ENCODE assay signal across 9 cellular contexts in genomic region chr16:18803569-18804462, GRCh38. TPM values are rescaled to one million over a fixed set of nuclear protein-coding genes. Genes with fewer than 3 reads are reported as not detected.
DNase-seq lines count a peak whose midpoint lies in the region; ATAC-seq, FAIRE-seq and TF ChIP-seq lines count a peak whose summit lies in the region.
"Had no signal": no experiment of that assay in that cellular context is flagged by ENCODE, and none has a peak within 500 bp of the region (broad histone marks: within the 10 kb centered on the region; RNA-seq: fewer than 3 reads in every experiment).

No MANE protein-coding gene starts in this region.

- no peak overlapping the region for H3K4ac ChIP-seq in H9 (ENCODE audit: low read depth, low read length)

- H3K36me3 Mint-ChIP-seq in H9 (ENCODE audit: insufficient read depth in 1 of 3, low read depth in 3 of 3) = peaks cover 15 to 32% (median 29%) of the 10 kb centered on the region in 3 experiments
- peaks cover 37% of the 10 kb centered on the region for H3K36me3 Mint-ChIP-seq in activated T-helper 1 cell treated with anti-CD3 and anti-CD28 coated beads, Interleukin-12 subunit alpha, Interleukin-12 subunit beta, Interleukin-2, Interleukin-4 antibody, amounts not matched to agents 30 ng/mL and 10 ng/mL and 1 ng/mL, durations not matched to agents 14 hours and 24 hours and 36 hours (ENCODE audit: low read depth)

- H2BK5ac ChIP-seq in H9 (ENCODE audit: insufficient read length, low read length) = no peak overlapping the region

- H3K4me3 Mint-ChIP-seq in H9 = peak overlapping the region in 1 of 2 experiments; percentile 8; a peak in 2 of 5 replicates
- H3K4me3 Mint-ChIP-seq in activated T-helper 1 cell treated with anti-CD3 and anti-CD28 coated beads, Interleukin-12 subunit alpha, Interleukin-12 subunit beta, Interleukin-2, Interleukin-4 antibody, amounts not matched to agents 30 ng/mL and 10 ng/mL and 1 ng/mL, durations not matched to agents 14 hours and 24 hours and 36 hours = peak overlapping the region; percentile 68

- H4K20me1 ChIP-seq in H9 (ENCODE audit: control insufficient read depth, insufficient read depth, insufficient read length) (no peaks in the 10 kb centered on the region), keratinocyte (ENCODE audit: control insufficient read depth, extremely low read depth, insufficient read depth, low read length) (peaks cover 5% of the 10 kb centered on the region)

- intact Hi-C loops in activated T-helper 1 cell treated with anti-CD3 and anti-CD28 coated beads, Interleukin-12 subunit alpha, Interleukin-12 subunit beta, Interleukin-2, Interleukin-4 antibody, amounts not matched to agents 30 ng/mL and 10 ng/mL and 1 ng/mL, durations not matched to agents 14 hours and 24 hours and 36 hours (cut with micrococcal nuclease) = loop anchor here (5.0 kb wide), 1 partner anchor 143 kb away; no protein-coding TSS in a partner anchor

- H4K8ac ChIP-seq in H9 (replicated peaks; ENCODE audit: insufficient read length, low read depth, low read length) = no peak overlapping the region

- H3K9ac ChIP-seq in H9 (ENCODE audit: extremely low read depth, insufficient read length, low read length) = no peak overlapping the region
- no peak overlapping the region for H3K9ac ChIP-seq in keratinocyte (ENCODE audit: control insufficient read depth, extremely low read depth, insufficient read depth, low read length)

- no peak overlapping the region for H3T11ph ChIP-seq in H9 (ENCODE audit: low read length)

- H3K14ac ChIP-seq in H9 (ENCODE audit: insufficient read depth, low read length) = no peak overlapping the region

- no peak overlapping the region for H2BK120ac ChIP-seq in H9 (ENCODE audit: low read depth, low read length, poor library complexity, severe bottlenecking)

- dilution Hi-C loops in keratinocyte (cut with MboI; ENCODE audit: extremely low pct_ligation_motif_present, low sequenced_read_pairs) = no loop called here

- WGBS in H9 (ENCODE audit: extremely low coverage, insufficient read length, low lambda C conversion rate) = no CpG with 5 or more reads among the region's 5 CpGs

- in situ Hi-C loops in ACHN (cut with HindIII; ENCODE audit: low pct_ligation_motif_present, low pct_unique_long_range_greater_than_20kb, low sequenced_read_pairs) (no loop called here), HAP-1 (cut with MboI; ENCODE audit: low sequenced_read_pairs) (loop anchor here (5.0 to 25.0 kb wide), 2 partner anchors 163 to 708 kb away; partner anchors contain the start of genes CCP110 and GDE1)

- no peaks in the 10 kb centered on the region for H3K9me1 ChIP-seq in keratinocyte (ENCODE audit: control insufficient read depth, extremely low read depth, insufficient read depth, low read length)

- H2BK15ac ChIP-seq in H9 (ENCODE audit: low read depth, low read length) = no peak overlapping the region

- no peak overlapping the region for H3K18ac ChIP-seq in H9 (ENCODE audit: insufficient read length, low read depth, low read length)

- H3K4me2 ChIP-seq in H9 (ENCODE audit: insufficient read depth, insufficient read length, low read length) (no peak overlapping the region), keratinocyte (ENCODE audit: control insufficient read depth, extremely low read depth, insufficient read depth, low read depth, low read length) (peak overlapping the region; percentile 54)

- H3K79me1 ChIP-seq in H9 (ENCODE audit: insufficient read depth, low read depth, low read length, poor library complexity, severe bottlenecking) = no peaks in the 10 kb centered on the region

- no peak for TF ChIP-seq CTCF in H9 (conservative IDR thresholded peaks at IDR 0.05)
- no peak for TF ChIP-seq CTCF in keratinocyte (optimal IDR thresholded peaks at IDR 0.05 in 1 of 3, IDR thresholded peaks at IDR 0.05 in 1 of 3, conservative IDR thresholded peaks at IDR 0.05 in 1 of 3; ENCODE audit: extremely low read depth in 1 of 3, insufficient read depth in 2 of 3, low read length in 3 of 3)

- peaks cover 20% of the 10 kb centered on the region for H3K79me2 ChIP-seq in H9 (ENCODE audit: insufficient read depth, low read length)
- H3K79me2 ChIP-seq in keratinocyte (ENCODE audit: control insufficient read depth, insufficient read depth, low read length) = peaks cover 25% of the 10 kb centered on the region

- H4K91ac ChIP-seq in H9 (ENCODE audit: insufficient read length, low read depth, low read length) = no peak overlapping the region

- DNase-seq in ACHN = peak; percentile 35
- DNase-seq in H9 = no peak
- no peak for DNase-seq in activated T-helper 1 cell treated with anti-CD3 and anti-CD28 coated beads, Interleukin-12 subunit alpha, Interleukin-12 subunit beta, Interleukin-2, Interleukin-4 antibody, amounts not matched to agents 30 ng/mL and 10 ng/mL and 1 ng/mL, durations not matched to agents 14 hours and 24 hours and 36 hours (ENCODE audit: low spot score)
- no peak for DNase-seq in keratinocyte (ENCODE audit: low read depth, low spot score)
- DNase-seq in HAP-1 (ENCODE audit: low spot score in 2 of 2) = no peak
- no peak for DNase-seq in NCI-H345 (lab: John Stamatoyannopoulos, UW)
- no peak for DNase-seq in 8988T
- DNase-seq: activated gamma-delta T cell had no signal

- no peak overlapping the region for H3K23ac ChIP-seq in H9 (ENCODE audit: insufficient read length, low read depth, low read length)

- no peaks in the 10 kb centered on the region for H3K27me3 Mint-ChIP-seq in H9 (ENCODE audit: low read depth)
- no peaks in the 10 kb centered on the region for H3K27me3 Mint-ChIP-seq in activated T-helper 1 cell treated with anti-CD3 and anti-CD28 coated beads, Interleukin-12 subunit alpha, Interleukin-12 subunit beta, Interleukin-2, Interleukin-4 antibody, amounts not matched to agents 30 ng/mL and 10 ng/mL and 1 ng/mL, durations not matched to agents 14 hours and 24 hours and 36 hours (ENCODE audit: insufficient read depth)

- H3K9me3 Mint-ChIP-seq in H9 = no peaks in the 10 kb centered on the region; a peak in 1 of 5 replicates
- H3K9me3 Mint-ChIP-seq in activated T-helper 1 cell treated with anti-CD3 and anti-CD28 coated beads, Interleukin-12 subunit alpha, Interleukin-12 subunit beta, Interleukin-2, Interleukin-4 antibody, amounts not matched to agents 30 ng/mL and 10 ng/mL and 1 ng/mL, durations not matched to agents 14 hours and 24 hours and 36 hours = no peaks in the 10 kb centered on the region

- peaks cover 53 to 56% of the 10 kb centered on the region in 2 experiments for H3K4me1 Mint-ChIP-seq in H9
- peaks cover 61% of the 10 kb centered on the region for H3K4me1 Mint-ChIP-seq in activated T-helper 1 cell treated with anti-CD3 and anti-CD28 coated beads, Interleukin-12 subunit alpha, Interleukin-12 subunit beta, Interleukin-2, Interleukin-4 antibody, amounts not matched to agents 30 ng/mL and 10 ng/mL and 1 ng/mL, durations not matched to agents 14 hours and 24 hours and 36 hours (ENCODE audit: low read depth)

- no peak overlapping the region for H2AFZ ChIP-seq in H9 (ENCODE audit: low read length)
- no peak overlapping the region for H2AFZ ChIP-seq in keratinocyte (ENCODE audit: control insufficient read depth, low read length)

- no peak overlapping the region for H2BK20ac ChIP-seq in H9 (ENCODE audit: low read depth, low read length, poor library complexity, severe bottlenecking)

- H3K27ac Mint-ChIP-seq in H9 = peak overlapping the region; percentile 26 to 92 (median 85); a peak in 5 of 7 replicates
- peak overlapping the region; percentile 90 for H3K27ac Mint-ChIP-seq in activated T-helper 1 cell treated with anti-CD3 and anti-CD28 coated beads, Interleukin-12 subunit alpha, Interleukin-12 subunit beta, Interleukin-2, Interleukin-4 antibody, amounts not matched to agents 30 ng/mL and 10 ng/mL and 1 ng/mL, durations not matched to agents 14 hours and 24 hours and 36 hours

- H3K4me3 ChIP-seq in keratinocyte (ENCODE audit: control insufficient read depth in 2 of 3, extremely low read depth in 1 of 3, insufficient read depth in 2 of 3, low read depth in 1 of 3, low read length in 3 of 3) (no peak overlapping the region), HAP-1 (no peak overlapping the region)

- FAIRE-seq in keratinocyte (lab: Jason Lieb, UNC) = peak; percentile 9

- H3K27ac ChIP-seq in H9 (ENCODE audit: insufficient read length, low read depth, low read length) (no peak overlapping the region), keratinocyte (ENCODE audit: control insufficient read depth, insufficient read depth, low read length) (peak overlapping the region; percentile 60)

- H3K27me3 ChIP-seq in H9 (ENCODE audit: insufficient read depth, low read length) = no peaks in the 10 kb centered on the region
- no peaks in the 10 kb centered on the region for H3K27me3 ChIP-seq in keratinocyte (ENCODE audit: control insufficient read depth, extremely low read depth, insufficient read depth, low read length)
- no peaks in the 10 kb centered on the region for H3K27me3 ChIP-seq in HAP-1 (ENCODE audit: low read depth)

- peaks cover 6 to 8% of the 10 kb centered on the region in 2 experiments for H3K36me3 ChIP-seq in keratinocyte (ENCODE audit: control insufficient read depth in 2 of 2, extremely low read depth in 1 of 2, insufficient read depth in 2 of 2, low read length in 2 of 2)
- peaks cover 19% of the 10 kb centered on the region; the same call in 1 of the 2 replicates for H3K36me3 ChIP-seq in HAP-1 (replicated peaks)

- H3K23me2 ChIP-seq in H9 (ENCODE audit: insufficient read length, low read depth, low read length, poor library complexity, severe bottlenecking) = peaks cover 10% of the 10 kb centered on the region

- no peak overlapping the region for H2BK12ac ChIP-seq in H9 (ENCODE audit: insufficient read length, low read depth, low read length)

- no peaks in the 10 kb centered on the region for H3K9me3 ChIP-seq in H9 (ENCODE audit: control insufficient read depth, low read depth, low read length)
- H3K9me3 ChIP-seq in keratinocyte (ENCODE audit: control insufficient read depth, low read depth, low read length) = no peaks in the 10 kb centered on the region
- H3K9me3 ChIP-seq in HAP-1 = no peaks in the 10 kb centered on the region

- no peak overlapping the region for H3K56ac ChIP-seq in H9 (ENCODE audit: insufficient read length, low read depth, low read length)

- H4K5ac ChIP-seq in H9 (ENCODE audit: insufficient read length, low read depth, low read length) = no peak overlapping the region

- H3K4me1 ChIP-seq in H9 (ENCODE audit: insufficient read depth, low read length) (no peaks in the 10 kb centered on the region), keratinocyte (ENCODE audit: control insufficient read depth, extremely low read depth, insufficient read depth, low read length) (peaks cover 33% of the 10 kb centered on the region), HAP-1 (peaks cover 42% of the 10 kb centered on the region)

- ATAC-seq in HG03442 (IDR thresholded peaks at IDR 0.05; ENCODE audit: unreplicated experiment) = no peak

- H2AK5ac ChIP-seq in H9 (ENCODE audit: insufficient read length, low read length) = no peak overlapping the region

RNA-seq across cellular contexts. Expression of gene ARL6IP1, which starts 2.5 kb away (rescaled TPM):
- total RNA-seq in H9 (2021) = 197 and 205 TPM in 2 replicates
- 105 and 109 TPM in 2 replicates for total RNA-seq in activated T-helper 1 cell treated with anti-CD3 and anti-CD28 coated beads, Interleukin-12 subunit alpha, Interleukin-12 subunit beta, Interleukin-2, Interleukin-4 antibody, amounts not matched to agents 30 ng/mL and 10 ng/mL and 1 ng/mL, durations not matched to agents 14 hours and 24 hours and 36 hours
- polyA plus RNA-seq in keratinocyte = 105 to 178 TPM (median 124 TPM) in 3 replicates
- 38.5 TPM for polyA plus RNA-seq in keratinocyte (2011; ENCODE audit: low read depth)
- 54.7 and 92.6 TPM in 2 replicates for polyA plus RNA-seq in keratinocyte (2011; cell fraction: cytosol; rRNA removed)
- 123 and 150 TPM in 2 replicates for polyA plus RNA-seq in keratinocyte (2011; cell fraction: nucleus; rRNA removed)
- polyA plus RNA-seq in keratinocyte (2012; ENCODE audit: low replicate concordance) = 104 and 107 TPM in 2 replicates
- polyA minus RNA-seq in keratinocyte = 76.6 to 181 TPM (median 110 TPM) in 3 replicates
- polyA minus RNA-seq in keratinocyte (2011; cell fraction: cytosol; rRNA and poly(A)+ RNA removed) = 127 TPM
- 120 and 157 TPM in 2 replicates for polyA minus RNA-seq in keratinocyte (2011; cell fraction: nucleus; rRNA and poly(A)+ RNA removed)

RNA-seq across cellular contexts. Expression of gene RPS15A, which starts 13.7 kb away (rescaled TPM):
- 1,968 and 1,990 TPM in 2 replicates for total RNA-seq in H9 (2021)
- 1,849 and 1,857 TPM in 2 replicates for total RNA-seq in activated T-helper 1 cell treated with anti-CD3 and anti-CD28 coated beads, Interleukin-12 subunit alpha, Interleukin-12 subunit beta, Interleukin-2, Interleukin-4 antibody, amounts not matched to agents 30 ng/mL and 10 ng/mL and 1 ng/mL, durations not matched to agents 14 hours and 24 hours and 36 hours
- 3,562 to 4,116 TPM (median 3,815 TPM) in 3 replicates for polyA plus RNA-seq in keratinocyte
- polyA plus RNA-seq in keratinocyte (2011; ENCODE audit: low read depth) = 4,089 TPM
- polyA plus RNA-seq in keratinocyte (2011; cell fraction: cytosol; rRNA removed) = 5,005 and 5,368 TPM in 2 replicates
- 944 and 1,245 TPM in 2 replicates for polyA plus RNA-seq in keratinocyte (2011; cell fraction: nucleus; rRNA removed)
- polyA plus RNA-seq in keratinocyte (2012; ENCODE audit: low replicate concordance) = 2,773 and 3,893 TPM in 2 replicates
- 556 to 1,508 TPM (median 1,183 TPM) in 3 replicates for polyA minus RNA-seq in keratinocyte
- 381 TPM for polyA minus RNA-seq in keratinocyte (2011; cell fraction: cytosol; rRNA and poly(A)+ RNA removed)
- 90.8 and 203 TPM in 2 replicates for polyA minus RNA-seq in keratinocyte (2011; cell fraction: nucleus; rRNA and poly(A)+ RNA removed)
